ENCODE assay signal across 8 cellular contexts in genomic region chr5:36878421-36879088, GRCh38. TPM values are rescaled to one million over a fixed set of nuclear protein-coding genes. Genes with fewer than 3 reads are reported as not detected.
DNase-seq lines count a peak whose midpoint lies in the region; ATAC-seq and TF ChIP-seq lines count a peak whose summit lies in the region.

No MANE protein-coding gene starts in this region.

- peak overlapping the region in 9 of 10 donors; percentile 2 to 99 (median 98) for H3K27ac ChIP-seq in heart right ventricle
- H3K27ac ChIP-seq in caudate nucleus (ENCODE audit: low read depth, low read length): peak overlapping the region; percentile 96
- H3K27ac ChIP-seq in right lobe of liver: peak overlapping the region; percentile 91 to 97 (median 93)
- H3K27ac ChIP-seq in tibial artery: peak overlapping the region; percentile 95 to 99

- H3K36me3 ChIP-seq in heart right ventricle (no peaks in the 10 kb centered on the region), right lobe of liver (no peaks in the 10 kb centered on the region), tibial artery (no peaks in the 10 kb centered on the region)

- ATAC-seq in heart right ventricle (peak in 2 of 8 donors; percentile 13 to 18), left cardiac atrium (no peak), right lobe of liver (peak in 2 of 4 donors; percentile 5 to 9)

- TF ChIP-seq CTCF in heart right ventricle (IDR thresholded peaks at IDR 0.05) (no peak), right lobe of liver (IDR thresholded peaks at IDR 0.05) (no peak), tibial artery (IDR thresholded peaks at IDR 0.05) (no peak)

- intact Hi-C loops in heart right ventricle (cut with DNase I) (loop anchor here in 5 of 10 donors (5.0 to 10.0 kb wide), 3 partner anchors 64 to 129 kb away; no protein-coding TSS in a partner anchor), left cardiac atrium (cut with DNase I) (loop anchor here (5.0 to 10.0 kb wide), 2 partner anchors 64 to 66 kb away; no protein-coding TSS in a partner anchor), right lobe of liver (cut with DNase I) (no loop called here), tibial artery (cut with DNase I; ENCODE audit: low total_unique reads) (no loop called here)

- no peaks in the 10 kb centered on the region for H3K9me3 ChIP-seq in heart right ventricle
- H3K9me3 ChIP-seq in right lobe of liver: no peaks in the 10 kb centered on the region
- no peaks in the 10 kb centered on the region for H3K9me3 ChIP-seq in tibial artery

- no peak for TF ChIP-seq POLR2A in right lobe of liver (IDR thresholded peaks at IDR 0.05)

- peak overlapping the region in 9 of 10 donors; percentile 66 to 97 (median 88) for H3K4me3 ChIP-seq in heart right ventricle
- H3K4me3 ChIP-seq in right lobe of liver: peak overlapping the region; percentile 65 to 86 (median 77)
- H3K4me3 ChIP-seq in tibial artery: peak overlapping the region; percentile 75 to 92

- 0 to 2% methylated on average over 15 of the region's 15 CpGs for WGBS in heart right ventricle, 2 donors
- WGBS in right lobe of liver (ENCODE audit: insufficient coverage, low coverage, low lambda C conversion rate, missing lambda C conversion rate): 2% methylated on average over 15 of the region's 15 CpGs

- H3K4me1 ChIP-seq in heart right ventricle: peaks cover 0 to 72% (median 59%) of the 10 kb centered on the region in 9 donors
- peaks cover 0 to 61% (median 19%) of the 10 kb centered on the region in 4 donors for H3K4me1 ChIP-seq in right lobe of liver
- peaks cover 0 to 64% (median 16%) of the 10 kb centered on the region in 4 donors for H3K4me1 ChIP-seq in tibial artery

- peak in 1 of 2 donors; percentile 30 for DNase-seq in heart right ventricle
- DNase-seq in left cardiac atrium: no peak
- peak; percentile 92 for DNase-seq in NCI-H82 (lab: John Stamatoyannopoulos, UW)
- DNase-seq in caudate nucleus (lab: John Stamatoyannopoulos, UW): peak in 8 of 61 donors; percentile 1 to 20 (median 12)
- DNase-seq in right lobe of liver: peak in 1 of 3 donors; percentile 28
- DNase-seq in tibial artery: no peak
- no peak for DNase-seq in activated CD4-positive, CD25-positive, alpha-beta regulatory T cell treated with anti-CD3 and anti-CD28 coated beads, Interleukin-2, amount 50 U/mL, for 72 hours
- no peak for DNase-seq in Kasumi-1 (lab: John Stamatoyannopoulos, UW)

- H3K27me3 ChIP-seq in heart right ventricle (no peaks in the 10 kb centered on the region), right lobe of liver (no peaks in the 10 kb centered on the region), tibial artery (no peaks in the 10 kb centered on the region)

RNA-seq across cellular contexts. Expression of gene NIPBL, which starts 2.0 kb away (rescaled TPM):
- total RNA-seq in heart right ventricle: 10 to 100 TPM; 29.5 to 52.3 (median 44.8) TPM
- polyA plus RNA-seq in heart right ventricle: 10 to 100 TPM in 1 of 2 donors, 1 to 10 TPM in 1; 9.9 to 20.1 TPM
- total RNA-seq in left cardiac atrium: 10 to 100 TPM; 40.2 to 46.6 TPM
- total RNA-seq in right lobe of liver: 10 to 100 TPM; 16.0 to 29.2 (median 24.6) TPM

Comparison
In these comparisons a context has a peak if more than half of its experiments do, and no peak if none do; other contexts are left out.
1. intact Hi-C loops: an anchor here in left cardiac atrium (5.0 to 10.0 kb wide); none called in right lobe of liver and tibial artery.